1 cellular context compared by ENCODE assay signal in genomic region chr10:75408911-75409885, GRCh38.
A peak's percentile ranks its signal among the peaks of the same experiment; 100 is the strongest.
TF ChIP-seq lines count a peak whose summit lies in the region.

No MANE protein-coding gene starts in this region.

TF ChIP-seq in WTC11, 78 proteins besides CTCF, POLR2A, EP300 and RAD21 (continued from another document):
- TF ChIP-seq USF2 (CRISPR knock-in tag; IDR thresholded peaks at IDR 0.05): peak; percentile 38; the same call in 1 of the 2 replicates
- no peak for TF ChIP-seq ZNF121 (CRISPR knock-in tag; IDR thresholded peaks at IDR 0.05)
- TF ChIP-seq E2F1 (CRISPR knock-in tag; IDR thresholded peaks at IDR 0.05): no peak
- TF ChIP-seq ATF6 (CRISPR knock-in tag; IDR thresholded peaks at IDR 0.05): no peak
- TF ChIP-seq ZNF671 (CRISPR knock-in tag; IDR thresholded peaks at IDR 0.05): no peak
- no peak for TF ChIP-seq ZNF317 (CRISPR knock-in tag; IDR thresholded peaks at IDR 0.05; ENCODE audit: borderline replicate concordance, low read depth)
- peak; percentile 67 for TF ChIP-seq SP1 (CRISPR knock-in tag; conservative IDR thresholded peaks at IDR 0.05)
- no peak for TF ChIP-seq ETV6 (CRISPR knock-in tag; IDR thresholded peaks at IDR 0.05)
TF ChIP-seq in WTC11: peak in this region for 3.
